6 cellular contexts compared by ENCODE assay signal in the genomic region with DNA sequence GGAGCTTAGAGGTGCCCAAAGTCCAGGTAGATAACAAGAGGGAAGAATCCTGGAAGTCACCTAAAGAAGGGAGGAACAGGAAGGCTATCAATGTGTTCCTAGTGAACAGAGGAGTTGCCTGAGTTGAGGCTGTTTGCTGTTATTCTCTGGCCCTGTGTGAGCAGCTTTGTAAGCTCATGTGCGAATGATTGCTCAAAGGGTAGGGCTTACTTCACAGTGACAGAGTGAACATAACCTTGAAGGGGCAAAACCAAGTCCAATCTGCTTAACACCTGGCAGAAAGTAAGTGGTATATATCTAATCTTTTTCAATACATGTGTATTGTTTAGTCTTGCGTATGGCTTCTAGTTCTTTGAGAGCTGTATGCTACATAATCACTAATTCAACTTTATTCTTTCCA.
"Had no signal": no experiment of that assay in that cellular context is flagged by ENCODE, and none has a peak within 500 bp of the region (broad histone marks: within the 10 kb centered on the region; RNA-seq: fewer than 3 reads in every experiment).

No MANE protein-coding gene starts in this region.

- DNase-seq: KBM-7, KG1 had no signal

- ATAC-seq: HepG2, K562 had no signal

- FAIRE-seq: HepG2, HTR-8/SVneo, K562 had no signal

- H3K4me3 ChIP-seq: K562 had no signal

- H3K27ac ChIP-seq: HL-60 had no signal
